In genomic region chr2:149861034-149861433, GRCh38 we compare ENCODE assay signal across 29 cellular contexts.
DNase-seq lines count a peak whose midpoint lies in the region; ATAC-seq, FAIRE-seq and TF ChIP-seq lines count a peak whose summit lies in the region.
"Had no signal": no experiment of that assay in that cellular context is flagged by ENCODE, and none has a peak within 500 bp of the region (broad histone marks: within the 10 kb centered on the region; RNA-seq: fewer than 3 reads in every experiment).

No MANE protein-coding gene starts in this region.

- DNase-seq in Daoy (ENCODE audit: low read depth): peak; percentile 6
- DNase-seq in GM12878 (ENCODE audit: low read depth, low spot score): no peak
- DNase-seq in neural progenitor cell (ENCODE audit: low spot score): no peak
- DNase-seq in activated naive CD4-positive, alpha-beta T cell treated with anti-CD3 and anti-CD28 coated beads for 36 hours: no peak
- no peak for DNase-seq in stimulated activated naive CD4-positive, alpha-beta T cell treated with Interleukin-2 at 50 U/mL for 16 hours (lab: John Stamatoyannopoulos, UW)
- DNase-seq: activated CD4-positive, alpha-beta T cell treated with anti-CD3 and anti-CD28 coated beads, Interleukin-2, amount 50 U/mL, for 4 hours; activated naive CD4-positive, alpha-beta T cell treated with anti-CD3 and anti-CD28 coated beads, Interleukin-2, amount 10 ng/mL, durations not matched to agents 7 days and 5 days; amniotic stem cell; COR-L47; DMS53; foreskin keratinocyte; left colon; NCI-H1048; NCI-H1694 treated with DMSO at 0.1 percent for 48 hours; NCI-H2171; NCI-H526 treated with DMSO at 0.1 percent for 48 hours; T-helper 1 cell; trophoblast cell had no signal

- WGBS in GM12878 (ENCODE audit: insufficient coverage, insufficient replicate concordance, low lambda C conversion rate, missing lambda C conversion rate): 0% methylated on average over 2 of the region's 2 CpGs

- SMC1A ChIA-PET in GM12878 (lab: Charles Lee; ENCODE audit: uncharacterized antibody, unreplicated experiment): no interaction called here

- no peak for FAIRE-seq in GM12878 (lab: Jason Lieb, UNC)
- FAIRE-seq: bronchial epithelial cell, G401.6, K562, TTC549 had no signal

- H3K27me3 Mint-ChIP-seq in neural progenitor cell (ENCODE audit: insufficient read depth, low read depth): peaks cover 6% of the 10 kb centered on the region
- no peaks in the 10 kb centered on the region for H3K27me3 Mint-ChIP-seq in activated naive CD4-positive, alpha-beta T cell treated with anti-CD3 and anti-CD28 coated beads for 36 hours (ENCODE audit: low read depth)
- H3K27me3 Mint-ChIP-seq: activated naive CD4-positive, alpha-beta T cell treated with anti-CD3 and anti-CD28 coated beads, Interleukin-2, amount 10 ng/mL, durations not matched to agents 7 days and 5 days had no signal

- no peaks in the 10 kb centered on the region for H3F3A ChIP-seq in neural progenitor cell (ENCODE audit: low read depth)

- H3K4me2 ChIP-seq in KMS-11 (peak overlapping the region; percentile 30), GM12878 (ENCODE audit: control insufficient read depth, insufficient read depth) (no peak overlapping the region), neural progenitor cell (no peak overlapping the region)
- H3K4me2 ChIP-seq: hepatocyte had no signal

- in situ Hi-C loops in GM12878 (cut with MboI): no loop called here

- TF ChIP-seq RAD21 in GM12878 (IDR thresholded peaks at IDR 0.05; ENCODE audit: insufficient read depth, low read depth, low read length): no peak

- no peak overlapping the region for H3K27ac Mint-ChIP-seq in neural progenitor cell
- H3K27ac Mint-ChIP-seq in activated naive CD4-positive, alpha-beta T cell treated with anti-CD3 and anti-CD28 coated beads for 36 hours: no peak overlapping the region
- H3K27ac Mint-ChIP-seq: activated naive CD4-positive, alpha-beta T cell treated with anti-CD3 and anti-CD28 coated beads, Interleukin-2, amount 10 ng/mL, durations not matched to agents 7 days and 5 days; activated T-helper 1 cell treated with anti-CD3 and anti-CD28 coated beads, Interleukin-12 subunit alpha, Interleukin-12 subunit beta, Interleukin-2, Interleukin-4 antibody, amounts not matched to agents 30 ng/mL and 10 ng/mL and 1 ng/mL, durations not matched to agents 14 hours and 24 hours and 36 hours had no signal

- H2AFZ ChIP-seq in KMS-11 (ENCODE audit: low read depth) (no peak overlapping the region), GM12878 (ENCODE audit: control insufficient read depth, low read depth, low read length) (no peak overlapping the region), neural progenitor cell (replicated peaks) (peak overlapping the region; percentile 75)
- H2AFZ ChIP-seq: hepatocyte had no signal

- no peaks in the 10 kb centered on the region for H3K9me3 ChIP-seq in GM12878 (replicated peaks; ENCODE audit: control insufficient read depth, insufficient read depth, low read length)
- peaks cover 10% of the 10 kb centered on the region for H3K9me3 ChIP-seq in neural progenitor cell (ENCODE audit: low read depth)
- H3K9me3 ChIP-seq: SJCRH30 had no signal

- no peaks in the 10 kb centered on the region for H3K4me1 Mint-ChIP-seq in neural progenitor cell
- H3K4me1 Mint-ChIP-seq in activated naive CD4-positive, alpha-beta T cell treated with anti-CD3 and anti-CD28 coated beads for 36 hours (ENCODE audit: low read depth): no peaks in the 10 kb centered on the region
- H3K4me1 Mint-ChIP-seq: activated naive CD4-positive, alpha-beta T cell treated with anti-CD3 and anti-CD28 coated beads, Interleukin-2, amount 10 ng/mL, durations not matched to agents 7 days and 5 days had no signal

- no peaks in the 10 kb centered on the region for H3K36me3 Mint-ChIP-seq in neural progenitor cell
- no peaks in the 10 kb centered on the region for H3K36me3 Mint-ChIP-seq in activated naive CD4-positive, alpha-beta T cell treated with anti-CD3 and anti-CD28 coated beads for 36 hours (ENCODE audit: low read depth)
- H3K36me3 Mint-ChIP-seq: activated naive CD4-positive, alpha-beta T cell treated with anti-CD3 and anti-CD28 coated beads, Interleukin-2, amount 10 ng/mL, durations not matched to agents 7 days and 5 days had no signal

- H3K36me3 ChIP-seq in KMS-11 (ENCODE audit: insufficient read depth) (no peaks in the 10 kb centered on the region), GM12878 (ENCODE audit: control insufficient read depth in 2 of 2, insufficient read depth in 2 of 2, low read length in 1 of 2) (no peaks in the 10 kb centered on the region), neural progenitor cell (no peaks in the 10 kb centered on the region)
- H3K36me3 ChIP-seq: SJCRH30 had no signal

- peaks cover 46% of the 10 kb centered on the region for H3K4me1 ChIP-seq in KMS-11 (ENCODE audit: low read depth, poor library complexity, severe bottlenecking)
- no peaks in the 10 kb centered on the region for H3K4me1 ChIP-seq in GM12878 (ENCODE audit: control insufficient read depth, insufficient read depth, low read length)
- no peaks in the 10 kb centered on the region for H3K4me1 ChIP-seq in neural progenitor cell
- H3K4me1 ChIP-seq: SJCRH30 had no signal

- no peak overlapping the region for H3K4me3 Mint-ChIP-seq in neural progenitor cell
- no peak overlapping the region for H3K4me3 Mint-ChIP-seq in activated naive CD4-positive, alpha-beta T cell treated with anti-CD3 and anti-CD28 coated beads for 36 hours
- H3K4me3 Mint-ChIP-seq: activated naive CD4-positive, alpha-beta T cell treated with anti-CD3 and anti-CD28 coated beads, Interleukin-2, amount 10 ng/mL, durations not matched to agents 7 days and 5 days; activated T-helper 1 cell treated with anti-CD3 and anti-CD28 coated beads, Interleukin-12 subunit alpha, Interleukin-12 subunit beta, Interleukin-2, Interleukin-4 antibody, amounts not matched to agents 30 ng/mL and 10 ng/mL and 1 ng/mL, durations not matched to agents 14 hours and 24 hours and 36 hours had no signal

- H3K79me2 ChIP-seq in KMS-11 (ENCODE audit: insufficient read depth, low read depth) (no peaks in the 10 kb centered on the region), GM12878 (ENCODE audit: control insufficient read depth, insufficient read depth, low read length) (no peaks in the 10 kb centered on the region), neural progenitor cell (ENCODE audit: low read depth) (no peaks in the 10 kb centered on the region)
- H3K79me2 ChIP-seq: hepatocyte had no signal

- CTCF ChIA-PET in GM12878 (lab: Yijun Ruan, JAX): no interaction called here
- CTCF ChIA-PET in activated naive CD4-positive, alpha-beta T cell treated with anti-CD3 and anti-CD28 coated beads for 36 hours (lab: Charles Lee): no interaction called here

- no peak for TF ChIP-seq POLR2A in GM12878 (IDR thresholded peaks at IDR 0.05; ENCODE audit: low read depth, low read length)

- H3K9ac ChIP-seq in KMS-11 (no peak overlapping the region), GM12878 (ENCODE audit: control insufficient read depth, insufficient read depth, low read length) (no peak overlapping the region), neural progenitor cell (no peak overlapping the region)

- intact Hi-C loops in GM12878 (cut with micrococcal nuclease; ENCODE audit: unreplicated experiment): no loop called here
- intact Hi-C loops in activated naive CD4-positive, alpha-beta T cell treated with anti-CD3 and anti-CD28 coated beads for 36 hours (cut with micrococcal nuclease): no loop called here

- ATAC-seq in GM12878 (no peak), GM21723 (IDR thresholded peaks at IDR 0.05; ENCODE audit: unreplicated experiment) (no peak)
- ATAC-seq: foreskin keratinocyte, HCT116, K562, left colon had no signal

- RAD21 ChIA-PET in GM12878 (lab: Charles Lee; ENCODE audit: unreplicated experiment): no interaction called here

- TF ChIP-seq CTCF in KMS-11 (conservative IDR thresholded peaks at IDR 0.05; ENCODE audit: low read depth, low read length): no peak
- no peak for TF ChIP-seq CTCF in GM12878 (IDR thresholded peaks at IDR 0.05 in 2 of 3, conservative IDR thresholded peaks at IDR 0.05 in 1 of 3; ENCODE audit: control insufficient read depth in 2 of 3, extremely low read depth in 1 of 3, insufficient read depth in 1 of 3, low read depth in 3 of 3, low read length in 3 of 3)
- TF ChIP-seq CTCF in neural progenitor cell (IDR thresholded peaks at IDR 0.05): no peak

- BruUV-seq in GM12878 (replicated peaks; lab: Mats Ljungman, UMichigan): no TSS peak

- H3K9me3 Mint-ChIP-seq in neural progenitor cell: peaks cover 20% of the 10 kb centered on the region
- H3K9me3 Mint-ChIP-seq in activated naive CD4-positive, alpha-beta T cell treated with anti-CD3 and anti-CD28 coated beads for 36 hours: peaks cover 5% of the 10 kb centered on the region
- H3K9me3 Mint-ChIP-seq: activated naive CD4-positive, alpha-beta T cell treated with anti-CD3 and anti-CD28 coated beads, Interleukin-2, amount 10 ng/mL, durations not matched to agents 7 days and 5 days had no signal

- no peaks in the 10 kb centered on the region for H3K27me3 ChIP-seq in KMS-11 (ENCODE audit: insufficient read depth, low read depth)
- H3K27me3 ChIP-seq in GM12878 (replicated peaks in 1 of 2; ENCODE audit: control insufficient read depth in 2 of 2, insufficient read depth in 2 of 2, low read length in 1 of 2): no peaks in the 10 kb centered on the region
- no peaks in the 10 kb centered on the region for H3K27me3 ChIP-seq in neural progenitor cell
- H3K27me3 ChIP-seq: foreskin keratinocyte, hepatocyte, SJCRH30 had no signal

- H3K27ac ChIP-seq in KMS-11 (no peak overlapping the region), GM12878 (ENCODE audit: control insufficient read depth, insufficient read depth) (no peak overlapping the region), neural progenitor cell (no peak overlapping the region)
- H3K27ac ChIP-seq: foreskin keratinocyte, hepatocyte, SJCRH30 had no signal

- TF ChIP-seq EP300 in GM12878 (IDR thresholded peaks at IDR 0.05; ENCODE audit: borderline replicate concordance in 1 of 2, control insufficient read depth in 1 of 2, low read depth in 2 of 2, low read length in 2 of 2): no peak

- H3K4me3 ChIP-seq in KMS-11 (IDR thresholded peaks at IDR 0.05; ENCODE audit: insufficient read depth, low read depth, low read length) (no peak overlapping the region), GM12878 (no peak overlapping the region), neural progenitor cell (no peak overlapping the region)
- H3K4me3 ChIP-seq: hepatocyte, K562, SJCRH30, skin epidermis had no signal

- no peaks in the 10 kb centered on the region for H4K20me1 ChIP-seq in KMS-11 (ENCODE audit: insufficient read depth)
- no peaks in the 10 kb centered on the region for H4K20me1 ChIP-seq in GM12878 (ENCODE audit: control insufficient read depth, insufficient read depth)
- H4K20me1 ChIP-seq in neural progenitor cell (ENCODE audit: low read depth): no peaks in the 10 kb centered on the region

- POLR2A ChIA-PET in GM12878 (lab: Charles Lee): no interaction called here

TF ChIP-seq in GM12878, 131 proteins besides CTCF, POLR2A, EP300 and RAD21:
- TF ChIP-seq NFIC (IDR thresholded peaks at IDR 0.05; ENCODE audit: low read depth, low read length) (no peak), SPI1 (IDR thresholded peaks at IDR 0.05; ENCODE audit: borderline replicate concordance, insufficient read depth, low read depth, low read length) (peak; percentile 6; the same call in 1 of the 2 replicates)
